Comparison of ENCODE assay signal across 8 cellular contexts in the genomic region with DNA sequence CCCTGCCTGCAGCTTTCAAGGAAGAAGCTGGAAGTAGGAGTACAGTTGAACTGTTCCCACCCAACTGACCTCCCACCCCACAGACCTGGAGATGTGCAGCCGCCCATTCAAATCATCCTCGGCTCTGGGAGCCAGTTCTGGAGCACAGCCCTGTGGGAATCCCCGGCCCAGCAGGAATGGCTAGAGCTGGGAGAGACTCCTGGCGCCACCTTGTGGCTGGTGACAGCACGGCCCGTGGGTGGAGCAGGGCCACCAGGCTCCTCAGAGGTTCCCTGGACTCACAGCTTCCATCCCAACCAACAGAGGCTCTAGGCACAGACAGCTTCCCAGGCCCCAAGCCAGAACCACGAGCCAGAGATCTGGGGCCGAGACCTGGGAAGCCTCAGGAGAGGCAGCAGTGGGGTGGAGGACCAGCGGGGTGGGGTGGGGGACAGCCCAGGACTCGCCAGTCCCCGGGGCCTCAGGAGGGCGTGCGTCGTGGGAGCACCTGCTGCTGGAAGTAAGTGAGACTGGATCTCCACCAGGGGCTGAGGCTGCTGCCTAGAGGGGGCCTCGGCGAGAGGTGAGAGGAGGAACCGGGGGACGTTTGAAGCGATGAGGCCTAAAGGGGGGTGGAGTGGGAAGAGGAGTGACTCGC. TPM values are rescaled to one million over a fixed set of nuclear protein-coding genes. Genes with fewer than 3 reads are reported as not detected.
DNase-seq lines count a peak whose midpoint lies in the region; ATAC-seq and TF ChIP-seq lines count a peak whose summit lies in the region.

No MANE protein-coding gene starts in this region.

- in situ Hi-C loops in GM13976 (cut with MboI; ENCODE audit: low sequenced_read_pairs, unreplicated experiment) = loop anchor here (25.0 kb wide), 1 partner anchor 106 kb away; no protein-coding TSS in a partner anchor

- peaks cover 3% of the 10 kb centered on the region for H3K4me1 Mint-ChIP-seq in chondrocyte (ENCODE audit: low read depth)

- no peaks in the 10 kb centered on the region for H3K27me3 Mint-ChIP-seq in chondrocyte (ENCODE audit: low read depth)

- peaks cover 12% of the 10 kb centered on the region for H3K36me3 Mint-ChIP-seq in chondrocyte (ENCODE audit: low read depth)

- H3K4me3 Mint-ChIP-seq in chondrocyte (ENCODE audit: unreplicated experiment) = no peak overlapping the region

- H3K27ac Mint-ChIP-seq in chondrocyte (ENCODE audit: unreplicated experiment) = peak overlapping the region; percentile 41

- H3K9me3 Mint-ChIP-seq in chondrocyte (ENCODE audit: low read depth) = no peaks in the 10 kb centered on the region

- DNase-seq in 8988T = peak; percentile 98
- DNase-seq in GM13976 (ENCODE audit: low spot score) = peak; percentile 93
- peak; percentile 46 for DNase-seq in NCI-H2107 treated with DMSO at 0.1 percent for 48 hours (lab: John Stamatoyannopoulos, UW; ENCODE audit: unreplicated experiment)
- DNase-seq in activated CD4-positive, alpha-beta T cell treated with anti-CD3 and anti-CD28 coated beads for 24 hours (ENCODE audit: low read depth in 2 of 2) = peak; percentile 60 to 61
- DNase-seq in chondrocyte (ENCODE audit: low spot score) = no peak
- peak; percentile 81 to 90 for DNase-seq in left colon
- peak; percentile 67 for DNase-seq in stimulated activated CD4-positive, alpha-beta T cell treated with anti-CD3 and anti-CD28 coated beads, Interleukin-1b, Interleukin-23, amount 100 ng/mL, for 48 hours

- peak; percentile 88 for ATAC-seq in left colon
- ATAC-seq in GM18858 (IDR thresholded peaks at IDR 0.05; ENCODE audit: unreplicated experiment) = no peak

- intact Hi-C loops in left colon (cut with DNase I, micrococcal nuclease) = loop anchor here in 1 of 2 donors (5.0 kb wide), 1 partner anchor 106 kb away; no protein-coding TSS in a partner anchor

- TF ChIP-seq CTCF in GM13976 (IDR thresholded peaks at IDR 0.05; ENCODE audit: borderline replicate concordance, control extremely low read depth, extremely low read depth, insufficient read depth, missing control alignments) (peak; percentile 84), chondrocyte (IDR thresholded peaks at IDR 0.05) (peak; percentile 91)

RNA-seq across cellular contexts. Expression of a gene that starts 43.4 kb away (rescaled TPM):
- total RNA-seq in chondrocyte (29.9 to 31.3 TPM (median 31.2 TPM) in 3 replicates), left colon (10 to 100 TPM; 36.7 to 46.1 TPM)
